11 cellular contexts compared by ENCODE assay signal in the genomic region with DNA sequence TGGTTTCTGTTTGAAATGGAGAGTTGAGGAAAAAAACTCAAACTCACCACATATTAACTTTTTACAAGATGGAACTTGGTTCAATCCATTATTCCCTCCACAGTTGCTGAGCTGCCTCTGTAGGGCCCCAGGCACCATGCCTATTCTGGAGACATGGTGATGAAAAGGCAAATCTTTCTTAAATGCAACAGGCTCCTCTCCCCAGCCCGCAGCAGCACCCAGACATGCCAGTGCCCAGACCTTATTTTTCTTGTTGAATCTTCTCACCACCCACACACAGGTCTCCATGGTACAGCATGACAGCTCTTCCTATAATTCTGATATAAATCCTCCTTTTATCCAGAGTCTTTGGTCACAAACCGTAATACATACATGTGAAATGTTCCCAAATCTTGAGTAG. TPM values are rescaled to one million over a fixed set of nuclear protein-coding genes. Genes with fewer than 3 reads are reported as not detected.
DNase-seq lines count a peak whose midpoint lies in the region; ATAC-seq, FAIRE-seq and TF ChIP-seq lines count a peak whose summit lies in the region.
"Had no signal": no experiment of that assay in that cellular context is flagged by ENCODE, and none has a peak within 500 bp of the region (broad histone marks: within the 10 kb centered on the region; RNA-seq: fewer than 3 reads in every experiment).

No MANE protein-coding gene starts in this region.

- intact Hi-C loops in activated CD4-positive, alpha-beta T cell treated with anti-CD3 and anti-CD28 coated beads for 36 hours (cut with DNase I, micrococcal nuclease) = loop anchor here (2.0 to 10.0 kb wide), 5 partner anchors 16 to 1220 kb away; no protein-coding TSS in a partner anchor
- intact Hi-C loops in activated B cell treated with CpG ODN at 0.5 μM for 24 hours (cut with micrococcal nuclease) (loop anchor here (2.0 to 10.0 kb wide), 3 partner anchors 28 to 630 kb away; a partner anchor contains a TSS), kidney (cut with DNase I) (no loop called here)

- H3K9me3 Mint-ChIP-seq in activated CD4-positive, alpha-beta T cell treated with anti-CD3 and anti-CD28 coated beads for 36 hours (ENCODE audit: low read depth) = no peaks in the 10 kb centered on the region
- no peaks in the 10 kb centered on the region for H3K9me3 Mint-ChIP-seq in activated B cell treated with CpG ODN at 0.5 μM for 24 hours

- H3K27ac ChIP-seq in right atrium auricular region (peak overlapping the region; percentile 17 to 33), stomach smooth muscle (ENCODE audit: low read length) (peak overlapping the region; percentile 6), kidney (ENCODE audit: low read depth in 2 of 2, low read length in 2 of 2) (no peak overlapping the region)

- peak overlapping the region; percentile 100 for H3K27ac Mint-ChIP-seq in activated CD4-positive, alpha-beta T cell treated with anti-CD3 and anti-CD28 coated beads for 36 hours
- peak overlapping the region; percentile 97 for H3K27ac Mint-ChIP-seq in activated B cell treated with CpG ODN at 0.5 μM for 24 hours

- FAIRE-seq in kidney (lab: Jason Lieb, UNC) = no peak

- peaks cover 28% of the 10 kb centered on the region for H3K36me3 Mint-ChIP-seq in activated CD4-positive, alpha-beta T cell treated with anti-CD3 and anti-CD28 coated beads for 36 hours (ENCODE audit: low read depth)
- H3K36me3 Mint-ChIP-seq in activated B cell treated with CpG ODN at 0.5 μM for 24 hours (ENCODE audit: low read depth) = peaks cover 16% of the 10 kb centered on the region

- peaks cover 62% of the 10 kb centered on the region for H3K4me1 Mint-ChIP-seq in activated CD4-positive, alpha-beta T cell treated with anti-CD3 and anti-CD28 coated beads for 36 hours
- H3K4me1 Mint-ChIP-seq in activated B cell treated with CpG ODN at 0.5 μM for 24 hours = peaks cover 79% of the 10 kb centered on the region

- POLR2A ChIA-PET in activated CD4-positive, alpha-beta T cell treated with anti-CD3 and anti-CD28 coated beads for 36 hours (lab: Charles Lee) = interaction anchor here (0.6 to 1.7 kb wide), 6 partner anchors 10 to 419 kb away, joined by 3 to 15 read pairs (median 4); no protein-coding TSS in a partner anchor
- POLR2A ChIA-PET in activated B cell treated with CpG ODN at 0.5 μM for 24 hours (lab: Charles Lee) = interaction anchor here (0.6 to 4.7 kb wide), 9 partner anchors 9 to 78 kb away, joined by 3 to 49 read pairs (median 5); no protein-coding TSS in a partner anchor

- peaks cover 0 to 12% of the 10 kb centered on the region in 2 donors for H3K4me1 ChIP-seq in right atrium auricular region
- H3K4me1 ChIP-seq in stomach smooth muscle (ENCODE audit: control insufficient read depth, insufficient read depth, low read length) = peaks cover under 1% of the 10 kb centered on the region
- peaks cover 0 to 5% of the 10 kb centered on the region in 2 donors for H3K4me1 ChIP-seq in kidney (ENCODE audit: control insufficient read depth in 1 of 2, insufficient read depth in 1 of 2, low read depth in 1 of 2, low read length in 2 of 2)

- no peaks in the 10 kb centered on the region for H3K27me3 Mint-ChIP-seq in activated CD4-positive, alpha-beta T cell treated with anti-CD3 and anti-CD28 coated beads for 36 hours
- H3K27me3 Mint-ChIP-seq in activated B cell treated with CpG ODN at 0.5 μM for 24 hours = no peaks in the 10 kb centered on the region

- TF ChIP-seq CTCF in activated B cell treated with CpG ODN at 0.5 μM for 24 hours (IDR thresholded peaks at IDR 0.05) (no peak), right atrium auricular region (IDR thresholded peaks at IDR 0.05) (no peak), kidney (IDR thresholded peaks at IDR 0.05; ENCODE audit: borderline replicate concordance, extremely low read depth, insufficient read depth) (no peak)

- no peaks in the 10 kb centered on the region for H3K36me3 ChIP-seq in right atrium auricular region
- H3K36me3 ChIP-seq in stomach smooth muscle (ENCODE audit: control insufficient read depth in 2 of 2, insufficient read depth in 2 of 2, low read length in 2 of 2) = no peaks in the 10 kb centered on the region
- no peaks in the 10 kb centered on the region for H3K36me3 ChIP-seq in kidney (ENCODE audit: control insufficient read depth in 1 of 2, insufficient read depth in 2 of 2, low read length in 2 of 2)

- no peak overlapping the region for H3K4me3 ChIP-seq in right atrium auricular region
- H3K4me3 ChIP-seq in stomach smooth muscle (ENCODE audit: low read length in 2 of 2) = peak overlapping the region in 1 of 2 donors; percentile 36
- H3K4me3 ChIP-seq in kidney (ENCODE audit: low read length in 2 of 2) = no peak overlapping the region

- peak overlapping the region; percentile 84 for H3K4me3 Mint-ChIP-seq in activated CD4-positive, alpha-beta T cell treated with anti-CD3 and anti-CD28 coated beads for 36 hours
- H3K4me3 Mint-ChIP-seq in activated B cell treated with CpG ODN at 0.5 μM for 24 hours = peak overlapping the region; percentile 88

- peak; percentile 12 for ATAC-seq in activated CD4-positive, alpha-beta T cell treated with anti-CD3 and anti-CD28 coated beads for 36 hours
- ATAC-seq in activated B cell treated with CpG ODN at 0.5 μM for 24 hours (ENCODE audit: low read depth) = no peak

- no peaks in the 10 kb centered on the region for H3K9me3 ChIP-seq in right atrium auricular region
- no peaks in the 10 kb centered on the region for H3K9me3 ChIP-seq in stomach smooth muscle (ENCODE audit: control insufficient read depth in 2 of 2, low read length in 2 of 2)
- no peaks in the 10 kb centered on the region for H3K9me3 ChIP-seq in kidney (ENCODE audit: control insufficient read depth in 1 of 2, low read length in 2 of 2)

- CTCF ChIA-PET in activated CD4-positive, alpha-beta T cell treated with anti-CD3 and anti-CD28 coated beads for 36 hours (lab: Charles Lee) = interaction anchor here (1.1 to 1.8 kb wide), 3 partner anchors 13 to 30 kb away, joined by 3 to 7 read pairs (median 3); no protein-coding TSS in a partner anchor
- CTCF ChIA-PET in activated B cell treated with CpG ODN at 0.5 μM for 24 hours (lab: Charles Lee) = interaction anchor here (0.9 to 1.6 kb wide), 2 partner anchors 25 to 28 kb away, joined by 4 read pairs; no protein-coding TSS in a partner anchor

- H3K27me3 ChIP-seq in right atrium auricular region (no peaks in the 10 kb centered on the region), stomach smooth muscle (ENCODE audit: control insufficient read depth in 1 of 2, insufficient read depth in 2 of 2, low read length in 2 of 2) (no peaks in the 10 kb centered on the region)

- H3K9ac ChIP-seq in stomach smooth muscle (ENCODE audit: low read length in 2 of 2) = no peak overlapping the region
- no peak overlapping the region for H3K9ac ChIP-seq in kidney (ENCODE audit: low read length in 2 of 2)

- peak; percentile 60 for DNase-seq in activated CD4-positive, alpha-beta T cell treated with anti-CD3 and anti-CD28 coated beads for 36 hours
- DNase-seq in activated CD4-positive, alpha-beta T cell treated with anti-CD3 and anti-CD28 coated beads, Interleukin-2, amount 50 U/mL, for 4 hours = no peak
- DNase-seq in activated B cell treated with CpG ODN at 0.5 μM for 24 hours (no peak), right atrium auricular region (ENCODE audit: low spot score) (no peak), kidney (no peak), HCEC 1CT (no peak), COLO668 (lab: John Stamatoyannopoulos, UW; ENCODE audit: unreplicated experiment) (no peak)
- DNase-seq: 8988T, NCI-H1417, SW 1271 had no signal

RNA-seq across cellular contexts. Expression of a gene that starts 7.6 kb away (rescaled TPM):
- total RNA-seq in activated CD4-positive, alpha-beta T cell treated with anti-CD3 and anti-CD28 coated beads for 36 hours = 100 to 1,000 TPM; 109 to 130 TPM
- total RNA-seq in activated B cell treated with CpG ODN at 0.5 μM for 24 hours (368 and 391 TPM in 2 replicates), right atrium auricular region (10 to 100 TPM; 23.8 to 31.0 TPM), kidney (59.7 TPM)
- polyA plus RNA-seq in kidney (ENCODE audit: insufficient read depth, low read depth, low replicate concordance) = 25.3 TPM

Comparison
In these comparisons a context has a peak if more than half of its experiments do, and no peak if none do; other contexts are left out.
1. H3K27ac ChIP-seq: peak in right atrium auricular region (2 of 2) and stomach smooth muscle (single experiment); none in kidney (0 of 2).